Comparison of ENCODE assay signal across 20 cellular contexts in the genomic region with DNA sequence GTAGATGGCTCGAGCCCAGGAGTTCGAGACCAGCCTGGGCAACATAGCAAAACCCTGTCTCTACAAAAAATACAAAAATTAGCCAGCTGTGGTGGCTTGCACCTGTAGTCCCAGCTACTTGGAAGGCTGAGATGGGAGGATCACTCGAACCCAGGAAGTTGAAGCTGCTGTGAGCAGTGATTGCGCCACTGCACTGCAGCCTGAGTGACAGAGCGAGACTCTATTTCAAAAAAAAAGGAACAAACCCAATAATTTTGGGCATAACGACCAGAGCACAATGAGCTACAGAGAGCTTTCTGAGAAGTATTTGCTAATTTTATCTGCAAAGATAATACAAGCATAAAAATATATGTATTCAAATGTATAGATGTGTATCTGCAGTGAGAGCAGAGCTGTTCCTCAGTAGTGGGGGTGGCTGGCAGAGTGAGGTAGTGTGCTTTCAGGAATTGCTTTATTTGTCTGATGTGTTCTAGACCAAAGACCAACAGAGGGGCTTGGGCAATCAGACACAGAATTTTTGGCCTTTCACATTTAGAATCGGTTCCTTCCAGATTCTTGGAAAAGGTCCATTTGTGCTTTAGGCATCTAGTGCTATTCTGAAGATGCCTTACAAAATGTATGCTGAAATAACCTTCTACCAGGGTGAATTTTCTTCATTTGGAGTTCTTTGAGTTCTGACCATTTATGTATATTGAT. TPM values are rescaled to one million over a fixed set of nuclear protein-coding genes. Genes with fewer than 3 reads are reported as not detected.
A peak's percentile ranks its signal among the peaks of the same experiment; 100 is the strongest.
DNase-seq lines count a peak whose midpoint lies in the region; ATAC-seq and TF ChIP-seq lines count a peak whose summit lies in the region.
"Had no signal": no experiment of that assay in that cellular context is flagged by ENCODE, and none has a peak within 500 bp of the region (broad histone marks: within the 10 kb centered on the region; RNA-seq: fewer than 3 reads in every experiment).

No MANE protein-coding gene starts in this region.

- no peak overlapping the region for H3K4me3 ChIP-seq in adipocyte (ENCODE audit: low read length)
- H3K4me3 ChIP-seq in adrenal gland = no peak overlapping the region
- H3K4me3 ChIP-seq: GM12878, MG63, mucosa of descending colon had no signal

- H3K4me1 Mint-ChIP-seq in activated CD4-positive, alpha-beta T cell treated with anti-CD3 and anti-CD28 coated beads, Interleukin-2, amount 10 ng/mL, durations not matched to agents 24 days and 14 days = peaks cover 48% of the 10 kb centered on the region
- H3K4me1 Mint-ChIP-seq in IgD-negative memory B cell = peaks cover 44 to 51% (median 45%) of the 10 kb centered on the region in 3 donors

- no peak for ATAC-seq in HG03139 (IDR thresholded peaks at IDR 0.05; ENCODE audit: unreplicated experiment)
- ATAC-seq in GM21717 (IDR thresholded peaks at IDR 0.05; ENCODE audit: unreplicated experiment) = no peak
- ATAC-seq: activated CD4-positive, CD25-positive, alpha-beta regulatory T cell treated with anti-CD3 and anti-CD28 coated beads, Interleukin-2, amount 50 U/mL, for 24 hours; GM12878; mucosa of descending colon; T-cell had no signal

- no peak overlapping the region for H3K27ac Mint-ChIP-seq in activated CD4-positive, alpha-beta T cell treated with anti-CD3 and anti-CD28 coated beads, Interleukin-2, amount 10 ng/mL, durations not matched to agents 24 days and 14 days
- H3K27ac Mint-ChIP-seq in IgD-negative memory B cell = peak overlapping the region in 1 of 3 donors; percentile 84
- H3K27ac Mint-ChIP-seq: T-cell had no signal

- H3K27ac ChIP-seq in adrenal gland = peak overlapping the region in 1 of 5 donors; percentile 54

- peaks cover 4% of the 10 kb centered on the region for H3K36me3 Mint-ChIP-seq in activated CD4-positive, alpha-beta T cell treated with anti-CD3 and anti-CD28 coated beads, Interleukin-2, amount 10 ng/mL, durations not matched to agents 24 days and 14 days (ENCODE audit: low read depth)
- peaks cover 3% of the 10 kb centered on the region for H3K36me3 Mint-ChIP-seq in IgD-negative memory B cell
- H3K36me3 Mint-ChIP-seq: T-cell had no signal

- no peaks in the 10 kb centered on the region for H3K9me3 ChIP-seq in adipocyte (ENCODE audit: control insufficient read depth, low read length)
- H3K9me3 ChIP-seq in adrenal gland (replicated peaks in 1 of 3) = no peaks in the 10 kb centered on the region
- H3K9me3 ChIP-seq: MG63, mucosa of descending colon had no signal

- H3K9me3 Mint-ChIP-seq in activated CD4-positive, alpha-beta T cell treated with anti-CD3 and anti-CD28 coated beads, Interleukin-2, amount 10 ng/mL, durations not matched to agents 24 days and 14 days = no peaks in the 10 kb centered on the region
- H3K9me3 Mint-ChIP-seq in IgD-negative memory B cell = no peaks in the 10 kb centered on the region
- H3K9me3 Mint-ChIP-seq: T-cell had no signal

- H3K4me1 ChIP-seq in adipocyte (ENCODE audit: control insufficient read depth, insufficient read depth, low read length) (peaks cover 20% of the 10 kb centered on the region), adrenal gland (replicated peaks in 1 of 2) (peaks cover 9 to 57% of the 10 kb centered on the region in 2 donors)

- peak; percentile 49 for DNase-seq in activated CD4-positive, alpha-beta T cell treated with anti-CD3 and anti-CD28 coated beads, Interleukin-2, amount 10 ng/mL, durations not matched to agents 24 days and 14 days
- no peak for DNase-seq in activated CD4-positive, alpha-beta T cell treated with anti-CD3 and anti-CD28 coated beads for 4 hours
- DNase-seq in adipocyte (ENCODE audit: low read depth) = no peak
- DNase-seq in pons (ENCODE audit: low spot score) = peak; percentile 45
- no peak for DNase-seq in adrenal gland
- DNase-seq: activated CD8-positive, alpha-beta memory T cell treated with anti-CD3 and anti-CD28 coated beads, Interleukin-2, amount 50 U/mL, for 4 hours; activated naive CD4-positive, alpha-beta T cell; hippocampal formation; kidney glomerular epithelial cell; MG63; NCI-H748 treated with DMSO at 0.1 percent for 48 hours; stimulated activated naive CD4-positive, alpha-beta T cell treated with Interleukin-2 at 50 U/mL for 16 hours; T-cell had no signal

- 71 to 84% (median 80%) methylated on average over 7 of the region's 7 CpGs for WGBS in adrenal gland, 4 donors

- no peak overlapping the region for H3K4me3 Mint-ChIP-seq in activated CD4-positive, alpha-beta T cell treated with anti-CD3 and anti-CD28 coated beads, Interleukin-2, amount 10 ng/mL, durations not matched to agents 24 days and 14 days
- peak overlapping the region in 3 of 4 donors; percentile 10 to 65 (median 13) for H3K4me3 Mint-ChIP-seq in IgD-negative memory B cell
- H3K4me3 Mint-ChIP-seq: T-cell had no signal

- TF ChIP-seq POLR2A in adrenal gland (IDR thresholded peaks at IDR 0.05) = no peak

- peak overlapping the region; percentile 4 for H3K9ac ChIP-seq in adipocyte (ENCODE audit: low read length)

- no peak for TF ChIP-seq CTCF in adrenal gland (IDR thresholded peaks at IDR 0.05)

- intact Hi-C loops in activated CD4-positive, alpha-beta T cell treated with anti-CD3 and anti-CD28 coated beads, Interleukin-2, amount 10 ng/mL, durations not matched to agents 24 days and 14 days (cut with micrococcal nuclease) = loop anchor here (5.0 kb wide), 1 partner anchor 77 kb away; no protein-coding TSS in a partner anchor
- intact Hi-C loops in adrenal gland (cut with DNase I) = no loop called here

- H3K36me3 ChIP-seq in adipocyte (ENCODE audit: control insufficient read depth, insufficient read depth, low read length, severe bottlenecking) (no peaks in the 10 kb centered on the region), adrenal gland (replicated peaks in 1 of 2) (no peaks in the 10 kb centered on the region)
- H3K36me3 ChIP-seq: MG63 had no signal

- peaks cover 3% of the 10 kb centered on the region for H3K27me3 Mint-ChIP-seq in activated CD4-positive, alpha-beta T cell treated with anti-CD3 and anti-CD28 coated beads, Interleukin-2, amount 10 ng/mL, durations not matched to agents 24 days and 14 days
- no peaks in the 10 kb centered on the region for H3K27me3 Mint-ChIP-seq in IgD-negative memory B cell

- H3K27me3 ChIP-seq in adipocyte (replicated peaks; ENCODE audit: control insufficient read depth, insufficient read depth, low read length) (peaks cover 20% of the 10 kb centered on the region), adrenal gland (no peaks in the 10 kb centered on the region)
- H3K27me3 ChIP-seq: MG63 had no signal

RNA-seq across cellular contexts. Expression of a gene that starts 5.2 kb away (rescaled TPM):
- total RNA-seq in activated CD4-positive, alpha-beta T cell treated with anti-CD3 and anti-CD28 coated beads, Interleukin-2, amount 10 ng/mL, durations not matched to agents 24 days and 14 days = 121 TPM in 2 replicates
- 76.8 TPM for polyA plus RNA-seq in IgD-negative memory B cell
- total RNA-seq in adrenal gland = 100 to 1,000 TPM in 1 of 8 donors, 10 to 100 TPM in 7; 29.4 to 134 (median 50.2) TPM
- 100 to 1,000 TPM in 1 of 3 donors, 10 to 100 TPM in 1, 1 to 10 TPM in 1; 8.3 to 110 (median 13.7) TPM for polyA plus RNA-seq in adrenal gland
- total RNA-seq: RPMI7951 had no signal

RNA-seq across cellular contexts. Expression of a gene that starts 41.0 kb away (rescaled TPM):
- total RNA-seq in activated CD4-positive, alpha-beta T cell treated with anti-CD3 and anti-CD28 coated beads, Interleukin-2, amount 10 ng/mL, durations not matched to agents 24 days and 14 days = 29.6 and 30.3 TPM in 2 replicates
- polyA plus RNA-seq in IgD-negative memory B cell (20.1 TPM), adrenal gland (100 to 1,000 TPM in 1 of 3 donors, 10 to 100 TPM in 2; 28.8 to 114 (median 48.7) TPM)
- 10 to 100 TPM; 19.4 to 61.6 (median 38.2) TPM for total RNA-seq in adrenal gland

Comparison
In these comparisons a context has a peak if more than half of its experiments do, and no peak if none do; other contexts are left out.
1. DNase-seq: peak in activated CD4-positive, alpha-beta T cell treated with anti-CD3 and anti-CD28 coated beads, Interleukin-2, amount 10 ng/mL, durations not matched to agents 24 days and 14 days (single experiment) and pons (single experiment); none in activated CD4-positive, alpha-beta T cell treated with anti-CD3 and anti-CD28 coated beads for 4 hours (0 of 2), adipocyte (single experiment) and adrenal gland (0 of 7).